ENCODE assay signal across 20 cellular contexts in genomic region chr2:103784271-103784670, GRCh38.
"Had no signal": no experiment of that assay in that cellular context is flagged by ENCODE, and none has a peak within 500 bp of the region (broad histone marks: within the 10 kb centered on the region; RNA-seq: fewer than 3 reads in every experiment).

No MANE protein-coding gene starts in this region.

- FAIRE-seq: frontal cortex, islet of Langerhans, pancreas, small intestine had no signal

- H3K4me3 ChIP-seq: left lung, pancreas, right lobe of liver, stomach, thyroid gland, vagina had no signal

- H3K4me1 Mint-ChIP-seq: naive thymus-derived CD8-positive, alpha-beta T cell had no signal

- H3K27me3 ChIP-seq: left lung, neutrophil, pancreas, right lobe of liver, stomach, thyroid gland, vagina had no signal

- H3K36me3 ChIP-seq: left lung, neutrophil, pancreas, right lobe of liver, stomach, thyroid gland, vagina had no signal

- H3K36me3 Mint-ChIP-seq: naive thymus-derived CD8-positive, alpha-beta T cell had no signal

- H3K27ac Mint-ChIP-seq: effector memory CD8-positive, alpha-beta T cell; naive thymus-derived CD8-positive, alpha-beta T cell; nephron progenitor cell had no signal

- ATAC-seq: effector memory CD8-positive, alpha-beta T cell; left cardiac atrium; left lung; naive thymus-derived CD8-positive, alpha-beta T cell; pancreas; right lobe of liver had no signal

- H3K4me3 Mint-ChIP-seq: effector memory CD8-positive, alpha-beta T cell; naive thymus-derived CD8-positive, alpha-beta T cell; nephron progenitor cell had no signal

- H3K9me3 ChIP-seq: left lung, neutrophil, pancreas, right lobe of liver, stomach, thyroid gland, vagina had no signal

- DNase-seq: cortex of kidney; effector memory CD8-positive, alpha-beta T cell; left cardiac atrium; left lung; naive thymus-derived CD8-positive, alpha-beta T cell; nephron progenitor cell; pancreas; right lobe of liver; small intestine; stimulated activated CD4-positive, alpha-beta T cell treated with anti-CD3 and anti-CD28 coated beads, Interleukin-1b, Interleukin-23, amount 100 ng/mL, for 48 hours; stimulated activated CD4-positive, alpha-beta T cell treated with anti-CD3 and anti-CD28 coated beads, Interleukin-4, amount 100 ng/mL, for 1 hour; stimulated activated CD8-positive, alpha-beta memory T cell treated with anti-CD3 and anti-CD28 coated beads, Interleukin-4, amount 100 ng/mL, for 48 hours; stimulated activated naive CD4-positive, alpha-beta T cell; stomach; thyroid gland; trophoblast cell had no signal

- H3K27ac ChIP-seq: left lung, neutrophil, pancreas, right lobe of liver, stomach, thyroid gland, vagina had no signal

- H3K9me3 Mint-ChIP-seq: nephron progenitor cell had no signal

- H3K4me1 ChIP-seq: left lung, pancreas, stomach, thyroid gland, vagina had no signal

- H3K27me3 Mint-ChIP-seq: effector memory CD8-positive, alpha-beta T cell; naive thymus-derived CD8-positive, alpha-beta T cell had no signal
